Comparison of ENCODE assay signal across 12 cellular contexts in the genomic region with DNA sequence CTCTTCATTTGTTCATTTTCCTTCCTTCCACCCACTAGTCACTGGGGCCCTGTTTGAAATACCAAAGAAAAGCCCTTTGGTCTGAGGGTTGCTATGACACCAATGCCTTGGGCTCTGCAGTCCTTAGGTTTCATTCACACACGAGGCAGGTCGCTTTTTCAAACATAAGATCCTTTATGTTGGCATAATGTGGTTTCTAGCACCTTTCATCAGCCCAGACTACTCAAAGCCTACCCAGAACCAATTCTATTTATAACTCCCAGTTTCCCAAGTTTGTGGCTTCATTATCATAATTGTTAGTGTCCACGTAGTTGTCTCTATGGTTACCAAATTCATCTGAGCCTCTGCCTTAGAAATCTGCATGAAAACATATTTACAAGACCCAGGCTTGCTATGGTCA. TPM values are rescaled to one million over a fixed set of nuclear protein-coding genes. Genes with fewer than 3 reads are reported as not detected.
DNase-seq lines count a peak whose midpoint lies in the region; ATAC-seq and TF ChIP-seq lines count a peak whose summit lies in the region.
"Had no signal": no experiment of that assay in that cellular context is flagged by ENCODE, and none has a peak within 500 bp of the region (broad histone marks: within the 10 kb centered on the region; RNA-seq: fewer than 3 reads in every experiment).

No MANE protein-coding gene starts in this region.

- H3K4me3 ChIP-seq in ovary, result no peak overlapping the region
- H3K4me3 ChIP-seq: sigmoid colon had no signal

- no peaks in the 10 kb centered on the region for H3K36me3 ChIP-seq in ovary
- H3K36me3 ChIP-seq: sigmoid colon had no signal

- no peaks in the 10 kb centered on the region for H3K9me3 ChIP-seq in ovary
- H3K9me3 ChIP-seq: sigmoid colon had no signal

- no peak for TF ChIP-seq CTCF in ovary (IDR thresholded peaks at IDR 0.05)

- no peak overlapping the region for H3K27ac ChIP-seq in ovary
- H3K27ac ChIP-seq: sigmoid colon had no signal

- no peak for TF ChIP-seq EP300 in ovary (IDR thresholded peaks at IDR 0.05)

- POLR2A ChIA-PET in activated CD4-positive, alpha-beta T cell treated with anti-CD3 and anti-CD28 coated beads for 36 hours (lab: Charles Lee), result interaction anchor here (1.0 kb wide), 1 partner anchor 10 kb away, joined by 3 read pairs; no protein-coding TSS in a partner anchor

- intact Hi-C loops in activated CD4-positive, alpha-beta T cell treated with anti-CD3 and anti-CD28 coated beads for 36 hours (cut with DNase I, micrococcal nuclease), result no loop called here
- intact Hi-C loops in left colon (cut with DNase I, micrococcal nuclease), result no loop called here
- intact Hi-C loops in ovary (cut with DNase I), result no loop called here

- no peak for TF ChIP-seq POLR2A in ovary (IDR thresholded peaks at IDR 0.05)

- H3K27ac Mint-ChIP-seq in activated CD4-positive, alpha-beta T cell treated with anti-CD3 and anti-CD28 coated beads for 36 hours, result no peak overlapping the region
- H3K27ac Mint-ChIP-seq: memory B cell had no signal

- CTCF ChIA-PET in activated CD4-positive, alpha-beta T cell treated with anti-CD3 and anti-CD28 coated beads for 36 hours (lab: Charles Lee), result interaction anchor here (1.9 kb wide), 1 partner anchor 15 kb away, joined by 9 read pairs; no protein-coding TSS in a partner anchor

- H3K36me3 Mint-ChIP-seq in activated CD4-positive, alpha-beta T cell treated with anti-CD3 and anti-CD28 coated beads for 36 hours (ENCODE audit: low read depth), result no peaks in the 10 kb centered on the region

- peaks cover 12% of the 10 kb centered on the region for H3K27me3 Mint-ChIP-seq in activated CD4-positive, alpha-beta T cell treated with anti-CD3 and anti-CD28 coated beads for 36 hours

- 30 to 36% (median 33%) methylated on average over 3 of the region's 3 CpGs for WGBS in ovary, 3 donors

- DNase-seq in activated CD4-positive, alpha-beta T cell treated with anti-CD3 and anti-CD28 coated beads for 36 hours, result no peak
- DNase-seq in activated CD4-positive, alpha-beta T cell treated with anti-CD3 and anti-CD28 coated beads, Interleukin-2, amount 50 U/mL, for 4 hours, result no peak
- DNase-seq in NCI-H2227 treated with DMSO at 0.1 percent for 48 hours (lab: John Stamatoyannopoulos, UW) (peak; percentile 15), dedifferentiated amniotic fluid mesenchymal stem cell (ENCODE audit: extremely low spot score) (peak; percentile 93), stromal cell of bone marrow (ENCODE audit: low read depth) (peak; percentile 54), CD1c-positive myeloid dendritic cell (ENCODE audit: extremely low spot score) (no peak), left colon (no peak), ovary (no peak)
- DNase-seq: NCI-H226, sigmoid colon had no signal

- no peak overlapping the region for H3K4me3 Mint-ChIP-seq in activated CD4-positive, alpha-beta T cell treated with anti-CD3 and anti-CD28 coated beads for 36 hours
- H3K4me3 Mint-ChIP-seq: memory B cell had no signal

- peaks cover 11% of the 10 kb centered on the region for H3K4me1 Mint-ChIP-seq in activated CD4-positive, alpha-beta T cell treated with anti-CD3 and anti-CD28 coated beads for 36 hours

- peak; percentile 47 for ATAC-seq in activated CD4-positive, alpha-beta T cell treated with anti-CD3 and anti-CD28 coated beads for 36 hours
- no peak for ATAC-seq in left colon

- H3K27me3 ChIP-seq in ovary, result no peaks in the 10 kb centered on the region
- H3K27me3 ChIP-seq: sigmoid colon had no signal

- H3K4me1 ChIP-seq in ovary (ENCODE audit: insufficient read depth), result no peaks in the 10 kb centered on the region
- H3K4me1 ChIP-seq: sigmoid colon had no signal

- H3K9me3 Mint-ChIP-seq in activated CD4-positive, alpha-beta T cell treated with anti-CD3 and anti-CD28 coated beads for 36 hours (ENCODE audit: low read depth), result peaks cover 2% of the 10 kb centered on the region
- H3K9me3 Mint-ChIP-seq: memory B cell had no signal

RNA-seq across cellular contexts. Expression of a gene that starts 6.6 kb away (rescaled TPM):
- 10 to 100 TPM; 11.2 to 12.1 TPM for total RNA-seq in activated CD4-positive, alpha-beta T cell treated with anti-CD3 and anti-CD28 coated beads for 36 hours
- total RNA-seq in left colon (1 to 10 TPM; 7.9 to 9.5 TPM), ovary (10 to 100 TPM; 11.3 to 17.3 (median 13.4) TPM)
- 10 to 100 TPM in 1 of 2 donors, 1 to 10 TPM in 1; 7.7 to 17.5 TPM for polyA plus RNA-seq in ovary

RNA-seq across cellular contexts. Expression of a gene that starts 13.6 kb away (rescaled TPM):
- total RNA-seq in activated CD4-positive, alpha-beta T cell treated with anti-CD3 and anti-CD28 coated beads for 36 hours, result not detected
- 10 to 100 TPM; 29.1 to 29.6 TPM for total RNA-seq in left colon
- total RNA-seq in ovary, result 10 to 100 TPM in 5 of 7 donors, 1 to 10 TPM in 2; 7.3 to 27.7 (median 15.1) TPM
- polyA plus RNA-seq in ovary, result 10 to 100 TPM; 11.0 to 18.4 TPM
- total RNA-seq: T-helper 2 cell treated with Interferon-gamma antibody and Interleukin-4, amounts not matched to agents 100 ng/mL and 5 ng/mL, for 36 hours had no signal

RNA-seq across cellular contexts. Expression of a gene that starts 44.6 kb away (rescaled TPM):
- total RNA-seq in activated CD4-positive, alpha-beta T cell treated with anti-CD3 and anti-CD28 coated beads for 36 hours, result under 1 TPM; 0.07 TPM
- total RNA-seq in left colon, result under 1 TPM; 0.39 to 0.92 TPM
- 1 to 10 TPM in 6 of 7 donors, under 1 TPM in 1; 0.36 to 6.1 (median 4.6) TPM for total RNA-seq in ovary
- polyA plus RNA-seq in ovary, result 1 to 10 TPM; 1.3 to 7.1 TPM
- total RNA-seq: T-helper 2 cell treated with Interferon-gamma antibody and Interleukin-4, amounts not matched to agents 100 ng/mL and 5 ng/mL, for 36 hours had no signal

Comparison
In these comparisons a context has a peak if more than half of its experiments do, and no peak if none do; other contexts are left out.
1. DNase-seq: peak in NCI-H2227 treated with DMSO at 0.1 percent for 48 hours (single experiment), dedifferentiated amniotic fluid mesenchymal stem cell (single experiment) and stromal cell of bone marrow (single experiment); none in activated CD4-positive, alpha-beta T cell treated with anti-CD3 and anti-CD28 coated beads for 36 hours (single experiment), activated CD4-positive, alpha-beta T cell treated with anti-CD3 and anti-CD28 coated beads, Interleukin-2, amount 50 U/mL, for 4 hours (0 of 2), CD1c-positive myeloid dendritic cell (single experiment), left colon (0 of 2) and ovary (0 of 5).
2. RNA of a gene that starts 13.6 kb away (total RNA-seq): 29.1 to 29.6 TPM in left colon and 7.3 to 27.7 TPM in ovary; not detected in activated CD4-positive, alpha-beta T cell treated with anti-CD3 and anti-CD28 coated beads for 36 hours; every median in the first group is over 4 times any median in the second.